ENCODE assay signal across 24 cellular contexts in the genomic region with DNA sequence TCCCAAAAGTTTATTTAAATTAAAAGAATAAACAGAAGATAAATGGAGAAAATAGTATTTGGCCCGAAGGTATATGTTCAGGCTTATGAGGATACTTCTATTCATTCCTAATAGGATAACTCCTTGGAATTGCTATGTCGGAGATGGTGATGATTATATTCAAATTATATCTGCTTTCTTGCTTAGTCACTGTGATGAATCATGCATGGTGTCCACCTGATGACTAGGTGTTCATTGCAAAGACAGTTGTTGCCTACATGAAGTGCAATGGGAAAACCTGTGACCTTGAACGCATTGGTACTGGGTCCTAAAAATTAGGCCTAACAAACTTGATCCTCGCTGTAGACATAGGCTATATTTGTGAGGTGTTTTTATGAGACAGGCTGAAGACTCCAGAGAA.
DNase-seq lines count a peak whose midpoint lies in the region; ATAC-seq, FAIRE-seq and TF ChIP-seq lines count a peak whose summit lies in the region.
"Had no signal": no experiment of that assay in that cellular context is flagged by ENCODE, and none has a peak within 500 bp of the region (broad histone marks: within the 10 kb centered on the region; RNA-seq: fewer than 3 reads in every experiment).

No MANE protein-coding gene starts in this region.

- TF ChIP-seq CTCF in PC-3 (conservative IDR thresholded peaks at IDR 0.05; ENCODE audit: low read depth, low read length) (no peak), K562 (IDR thresholded peaks at IDR 0.05 in 2 of 3, conservative IDR thresholded peaks at IDR 0.05 in 1 of 3; ENCODE audit: insufficient read depth in 2 of 3, low read depth in 1 of 3, low read length in 3 of 3) (no peak), epithelial cell of esophagus (IDR thresholded peaks at IDR 0.05; ENCODE audit: insufficient read depth, low read depth, low read length, missing control alignments) (no peak)

- TF ChIP-seq POLR2A in K562 (conservative IDR thresholded peaks at IDR 0.05) = no peak

- no peaks in the 10 kb centered on the region for H3K9me2 ChIP-seq in PC-3 (replicated peaks; ENCODE audit: low read length)

- H3K4me2 ChIP-seq in PC-3 (ENCODE audit: low read length) (no peak overlapping the region), K562 (ENCODE audit: insufficient read depth, low read length) (no peak overlapping the region)
- H3K4me2 ChIP-seq: GM23338 had no signal

- no peaks in the 10 kb centered on the region for H3K36me3 ChIP-seq in PC-3 (ENCODE audit: low read depth, low read length)
- no peaks in the 10 kb centered on the region for H3K36me3 ChIP-seq in K562 (ENCODE audit: control insufficient read depth, insufficient read depth, low read length)
- H3K36me3 ChIP-seq: BE2C had no signal

- ATAC-seq in PC-3 (0 out of 2 replicates have a peak, but pooled peaks have one; percentile 13), K562 (no peak), Right ventricle myocardium superior (ENCODE audit: poor library complexity) (no peak), left colon (no peak)
- ATAC-seq: GM23338 had no signal

- DNase-seq in ELR (ENCODE audit: low read depth) (peak; percentile 13), PC-3 (peak; percentile 51), K562 (ENCODE audit: extremely low read depth in 1 of 4, low spot score in 3 of 4) (no peak), epithelial cell of esophagus (ENCODE audit: low read depth) (peak; percentile 75), mucosa of gallbladder (ENCODE audit: low spot score) (no peak), Right ventricle myocardium superior (no peak), UCSD-AML1 (lab: John Stamatoyannopoulos, UW; ENCODE audit: unreplicated experiment) (no peak), left colon (no peak)
- DNase-seq: ACHN; BE2C; C1 segment of cervical spinal cord; Caco-2; CD4-positive, CD25-positive, alpha-beta regulatory T cell; CD8-positive, alpha-beta memory T cell; GDM1; HCEC 1CT; IMR-90; KBM-7 had no signal

- CTCF ChIA-PET in PC-3 (lab: Charles Lee) = no interaction called here
- CTCF ChIA-PET in K562 (lab: Yijun Ruan, JAX; ENCODE audit: low intra/inter-chr PET ratio) = no interaction called here

- no peak for FAIRE-seq in K562 (lab: Jason Lieb, UNC)
- FAIRE-seq: A204.1, GM12892, GM18507, H54, HTR-8/SVneo had no signal

- H3K9me3 ChIP-seq in PC-3 (ENCODE audit: low read length) = no peaks in the 10 kb centered on the region
- no peaks in the 10 kb centered on the region for H3K9me3 ChIP-seq in K562 (replicated peaks; ENCODE audit: control insufficient read depth, insufficient read depth, low read depth, low read length)
- H3K9me3 ChIP-seq: BE2C, Caco-2 had no signal

- 45% methylated on average over 4 of the region's 4 CpGs for WGBS in K562 (ENCODE audit: insufficient coverage, low coverage, missing lambda C conversion rate)

- H3K4me3 ChIP-seq in PC-3 (ENCODE audit: low read length) (no peak overlapping the region), K562 (no peak overlapping the region), epithelial cell of esophagus (ENCODE audit: low read length) (no peak overlapping the region)
- H3K4me3 ChIP-seq: GM23338 had no signal

- intact Hi-C loops in PC-3 (cut with micrococcal nuclease) (no loop called here), K562 (cut with micrococcal nuclease) (no loop called here), Right ventricle myocardium superior (cut with DNase I) (no loop called here), left colon (cut with DNase I, micrococcal nuclease) (no loop called here)

- POLR2A ChIA-PET in PC-3 (lab: Charles Lee; ENCODE audit: unreplicated experiment) = no interaction called here
- POLR2A ChIA-PET in K562 (lab: Yijun Ruan, JAX) = no interaction called here

- H4K20me1 ChIP-seq in PC-3 (ENCODE audit: low read length) (no peaks in the 10 kb centered on the region), K562 (replicated peaks; ENCODE audit: control insufficient read depth, insufficient read depth, low read length) (no peaks in the 10 kb centered on the region)

- H3K9ac ChIP-seq in PC-3 (ENCODE audit: low read length) = no peak overlapping the region
- H3K9ac ChIP-seq in K562 (ENCODE audit: insufficient read depth in 1 of 2, low read depth in 2 of 2, low read length in 2 of 2) = no peak overlapping the region

- H2AFZ ChIP-seq in PC-3 (ENCODE audit: low read length) (no peak overlapping the region), K562 (ENCODE audit: low read depth, low read length) (no peak overlapping the region)
- H2AFZ ChIP-seq: GM23338 had no signal

- no peak for TF ChIP-seq RAD21 in K562 (CRISPR knock-in tag; conservative IDR thresholded peaks at IDR 0.05 in 1 of 2, IDR thresholded peaks at IDR 0.05 in 1 of 2)

- in situ Hi-C loops in K562 (cut with MboI) = no loop called here

- H3K9me1 ChIP-seq in K562 (ENCODE audit: control insufficient read depth, insufficient read depth, low read length) = no peaks in the 10 kb centered on the region

- no TSS peak for BruUV-seq in PC-3 (replicated peaks; lab: Mats Ljungman, UMichigan)
- no TSS peak for BruUV-seq in K562 (replicated peaks; lab: Mats Ljungman, UMichigan)

- H3K79me2 ChIP-seq in PC-3 (ENCODE audit: low read length) = no peaks in the 10 kb centered on the region
- H3K79me2 ChIP-seq in K562 (ENCODE audit: control insufficient read depth, insufficient read depth, low read length) = no peaks in the 10 kb centered on the region

- H3K27ac ChIP-seq in PC-3 (ENCODE audit: low read length) = no peak overlapping the region
- H3K27ac ChIP-seq in K562 (ENCODE audit: extremely low read depth, low read depth, low read length) = no peak overlapping the region

- H3K4me1 ChIP-seq in PC-3 (ENCODE audit: insufficient read depth, low read length) (no peaks in the 10 kb centered on the region), K562 (replicated peaks in 1 of 2; ENCODE audit: control insufficient read depth in 2 of 2, insufficient read depth in 2 of 2, low read length in 2 of 2) (no peaks in the 10 kb centered on the region)
- H3K4me1 ChIP-seq: BE2C, Caco-2 had no signal

- H3F3A ChIP-seq in PC-3 (ENCODE audit: low read length, unreplicated experiment) = no peaks in the 10 kb centered on the region

- H3K27me3 ChIP-seq in PC-3 (ENCODE audit: low read length) (no peaks in the 10 kb centered on the region), K562 (ENCODE audit: control insufficient read depth in 2 of 2, insufficient read depth in 2 of 2, low read length in 2 of 2) (no peaks in the 10 kb centered on the region)
- H3K27me3 ChIP-seq: BE2C had no signal

- TF ChIP-seq EP300 in K562 (IDR thresholded peaks at IDR 0.05; ENCODE audit: low read length) = no peak

TF ChIP-seq in K562, 482 proteins besides CTCF, POLR2A, EP300 and RAD21:
- TF ChIP-seq SUPT5H (IDR thresholded peaks at IDR 0.05) = no peak
- TF ChIP-seq NFE2 (IDR thresholded peaks at IDR 0.05; ENCODE audit: low read depth) = peak; percentile 46; the same call in 1 of the 2 replicates
- TF ChIP-seq ZNF583 (CRISPR knock-in tag; IDR thresholded peaks at IDR 0.05) = no peak
- no peak for TF ChIP-seq JUND (IDR thresholded peaks at IDR 0.05; ENCODE audit: borderline replicate concordance, low read depth, low read length)
- 0 out of 3 replicates have a peak, but pooled peaks have one; percentile 20 for TF ChIP-seq JUND (tag; IDR thresholded peaks at IDR 0.05; ENCODE audit: borderline replicate concordance, low read depth, low read length)

Comparison
In these comparisons a context has a peak if more than half of its experiments do, and no peak if none do; other contexts are left out.
1. DNase-seq: peak in ELR (single experiment), PC-3 (single experiment) and epithelial cell of esophagus (single experiment); none in K562 (0 of 4), mucosa of gallbladder (single experiment), Right ventricle myocardium superior (single experiment), UCSD-AML1 (single experiment) and left colon (0 of 2).